ENCODE assay signal across 1 cellular context in genomic region chr17:43483674-43484551, GRCh38.
TF ChIP-seq lines count a peak whose summit lies in the region.

TSS of gene DHX8 (plus strand) at chr17:43483975. CDS start at chr17:43484038, 63 bp downstream.

TF ChIP-seq in HepG2, 621 proteins besides CTCF, POLR2A, EP300 and RAD21 (continued from another document and continues in another):
- peak; percentile 8; the same call in 1 of the 2 replicates for TF ChIP-seq PRDM15 (CRISPR knock-in tag; IDR thresholded peaks at IDR 0.05)
- TF ChIP-seq ZNF562 (CRISPR knock-in tag; IDR thresholded peaks at IDR 0.05; ENCODE audit: borderline replicate concordance), result no peak
- TF ChIP-seq PAXIP1 (CRISPR knock-in tag; conservative IDR thresholded peaks at IDR 0.05), result peak; percentile 70
- TF ChIP-seq EEA1 (CRISPR knock-in tag; IDR thresholded peaks at IDR 0.05; ENCODE audit: borderline replicate concordance), result no peak; the same call in 1 of the 2 replicates
- TF ChIP-seq MAF1 (CRISPR knock-in tag; IDR thresholded peaks at IDR 0.05; ENCODE audit: borderline replicate concordance), result peak; percentile 98
- peak; percentile 75 for TF ChIP-seq NRL (CRISPR knock-in tag; IDR thresholded peaks at IDR 0.05; ENCODE audit: borderline replicate concordance)
- no peak for TF ChIP-seq ZNF253 (CRISPR knock-in tag; IDR thresholded peaks at IDR 0.05; ENCODE audit: borderline replicate concordance)
- TF ChIP-seq NR0B2 (CRISPR knock-in tag; IDR thresholded peaks at IDR 0.05), result peak; percentile 19
- TF ChIP-seq ZNF501 (CRISPR knock-in tag; IDR thresholded peaks at IDR 0.05), result peak; percentile 99
- no peak for TF ChIP-seq SOX6 (IDR thresholded peaks at IDR 0.05)
- TF ChIP-seq SOX6 (CRISPR knock-in tag; IDR thresholded peaks at IDR 0.05), result peak; percentile 92
- no peak for TF ChIP-seq ZFP41 (CRISPR knock-in tag; IDR thresholded peaks at IDR 0.05; ENCODE audit: borderline replicate concordance)
- peak; percentile 92 for TF ChIP-seq MAX (IDR thresholded peaks at IDR 0.05)
- peak; percentile 49; the same call in 1 of the 2 replicates for TF ChIP-seq HOXD1 (CRISPR knock-in tag; IDR thresholded peaks at IDR 0.05)
- no peak for TF ChIP-seq RAD51 (IDR thresholded peaks at IDR 0.05; ENCODE audit: borderline replicate concordance)
- no peak for TF ChIP-seq ZNF780A (CRISPR knock-in tag; IDR thresholded peaks at IDR 0.05)
- TF ChIP-seq ZNF256 (CRISPR knock-in tag; conservative IDR thresholded peaks at IDR 0.05), result no peak
- TF ChIP-seq PTBP1 (IDR thresholded peaks at IDR 0.05; ENCODE audit: low read depth, low read length, poor library complexity, severe bottlenecking), result no peak
- TF ChIP-seq ZBTB7A (CRISPR knock-in tag; IDR thresholded peaks at IDR 0.05), result 0 out of 2 replicates have a peak, but pooled peaks have one; percentile 13
- peak; percentile 97 for TF ChIP-seq NFKB2 (CRISPR knock-in tag; IDR thresholded peaks at IDR 0.05; ENCODE audit: borderline replicate concordance)
- TF ChIP-seq ZNF816 (CRISPR knock-in tag; IDR thresholded peaks at IDR 0.05; ENCODE audit: borderline replicate concordance), result peak; percentile 78; the same call in 1 of the 2 replicates
- no peak for TF ChIP-seq ATRX (CRISPR knock-in tag; IDR thresholded peaks at IDR 0.05; ENCODE audit: borderline replicate concordance)
- TF ChIP-seq GATA4 (IDR thresholded peaks at IDR 0.05; ENCODE audit: borderline replicate concordance, low read depth), result peak; percentile 49; the same call in 1 of the 2 replicates
- TF ChIP-seq KLF12 (CRISPR knock-in tag; IDR thresholded peaks at IDR 0.05; ENCODE audit: borderline replicate concordance), result peak; percentile 95
- TF ChIP-seq SRF (IDR thresholded peaks at IDR 0.05; ENCODE audit: low read depth, low read length), result peak; percentile 32; the same call in 1 of the 2 replicates
- TF ChIP-seq ISL2 (CRISPR knock-in tag; IDR thresholded peaks at IDR 0.05), result peak; percentile 95
- 0 out of 2 replicates have a peak, but pooled peaks have one; percentile 29 for TF ChIP-seq ZNF546 (CRISPR knock-in tag; conservative IDR thresholded peaks at IDR 0.05)
- no peak; the same call in 1 of the 2 replicates for TF ChIP-seq ZNF839 (CRISPR knock-in tag; IDR thresholded peaks at IDR 0.05; ENCODE audit: borderline replicate concordance)
- TF ChIP-seq RNF219 (CRISPR knock-in tag; IDR thresholded peaks at IDR 0.05), result peak; percentile 90; the same call in 1 of the 2 replicates
- no peak for TF ChIP-seq PCBP2 (optimal IDR thresholded peaks at IDR 0.05; ENCODE audit: low read depth, low read length, poor library complexity, severe bottlenecking)
- peak; percentile 67; the same call in 1 of the 2 replicates for TF ChIP-seq ZNF143 (CRISPR knock-in tag; IDR thresholded peaks at IDR 0.05)
- peak; percentile 77 for TF ChIP-seq DRAP1 (CRISPR knock-in tag; IDR thresholded peaks at IDR 0.05)
- no peak for TF ChIP-seq ZNF589 (CRISPR knock-in tag; conservative IDR thresholded peaks at IDR 0.05)
- TF ChIP-seq STAG1 (CRISPR knock-in tag; IDR thresholded peaks at IDR 0.05), result peak; percentile 100
- no peak for TF ChIP-seq MTA3 (CRISPR knock-in tag; IDR thresholded peaks at IDR 0.05)
- TF ChIP-seq NBN (conservative IDR thresholded peaks at IDR 0.05), result no peak
- TF ChIP-seq, protein P1, sequence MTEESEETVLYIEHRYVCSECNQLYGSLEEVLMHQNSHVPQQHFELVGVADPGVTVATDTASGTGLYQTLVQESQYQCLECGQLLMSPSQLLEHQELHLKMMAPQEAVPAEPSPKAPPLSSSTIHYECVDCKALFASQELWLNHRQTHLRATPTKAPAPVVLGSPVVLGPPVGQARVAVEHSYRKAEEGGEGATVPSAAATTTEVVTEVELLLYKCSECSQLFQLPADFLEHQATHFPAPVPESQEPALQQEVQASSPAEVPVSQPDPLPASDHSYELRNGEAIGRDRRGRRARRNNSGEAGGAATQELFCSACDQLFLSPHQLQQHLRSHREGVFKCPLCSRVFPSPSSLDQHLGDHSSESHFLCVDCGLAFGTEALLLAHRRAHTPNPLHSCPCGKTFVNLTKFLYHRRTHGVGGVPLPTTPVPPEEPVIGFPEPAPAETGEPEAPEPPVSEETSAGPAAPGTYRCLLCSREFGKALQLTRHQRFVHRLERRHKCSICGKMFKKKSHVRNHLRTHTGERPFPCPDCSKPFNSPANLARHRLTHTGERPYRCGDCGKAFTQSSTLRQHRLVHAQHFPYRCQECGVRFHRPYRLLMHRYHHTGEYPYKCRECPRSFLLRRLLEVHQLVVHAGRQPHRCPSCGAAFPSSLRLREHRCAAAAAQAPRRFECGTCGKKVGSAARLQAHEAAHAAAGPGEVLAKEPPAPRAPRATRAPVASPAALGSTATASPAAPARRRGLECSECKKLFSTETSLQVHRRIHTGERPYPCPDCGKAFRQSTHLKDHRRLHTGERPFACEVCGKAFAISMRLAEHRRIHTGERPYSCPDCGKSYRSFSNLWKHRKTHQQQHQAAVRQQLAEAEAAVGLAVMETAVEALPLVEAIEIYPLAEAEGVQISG (CRISPR knock-in tag; IDR thresholded peaks at IDR 0.05), result peak; percentile 100
- no peak for TF ChIP-seq NR1H2 (CRISPR knock-in tag; IDR thresholded peaks at IDR 0.05; ENCODE audit: borderline replicate concordance, low read depth)
- TF ChIP-seq MATR3 (CRISPR knock-in tag; IDR thresholded peaks at IDR 0.05), result no peak
- TF ChIP-seq SKIL (CRISPR knock-in tag; IDR thresholded peaks at IDR 0.05; ENCODE audit: borderline replicate concordance), result peak; percentile 59; the same call in 1 of the 2 replicates
- TF ChIP-seq FOSL2 (CRISPR knock-in tag; IDR thresholded peaks at IDR 0.05), result peak; percentile 77
- TF ChIP-seq CBX2 (IDR thresholded peaks at IDR 0.05; ENCODE audit: low read depth, low read length), result no peak
- TF ChIP-seq CBX2 (CRISPR knock-in tag; IDR thresholded peaks at IDR 0.05; ENCODE audit: low read depth), result no peak
- TF ChIP-seq, protein P2, sequence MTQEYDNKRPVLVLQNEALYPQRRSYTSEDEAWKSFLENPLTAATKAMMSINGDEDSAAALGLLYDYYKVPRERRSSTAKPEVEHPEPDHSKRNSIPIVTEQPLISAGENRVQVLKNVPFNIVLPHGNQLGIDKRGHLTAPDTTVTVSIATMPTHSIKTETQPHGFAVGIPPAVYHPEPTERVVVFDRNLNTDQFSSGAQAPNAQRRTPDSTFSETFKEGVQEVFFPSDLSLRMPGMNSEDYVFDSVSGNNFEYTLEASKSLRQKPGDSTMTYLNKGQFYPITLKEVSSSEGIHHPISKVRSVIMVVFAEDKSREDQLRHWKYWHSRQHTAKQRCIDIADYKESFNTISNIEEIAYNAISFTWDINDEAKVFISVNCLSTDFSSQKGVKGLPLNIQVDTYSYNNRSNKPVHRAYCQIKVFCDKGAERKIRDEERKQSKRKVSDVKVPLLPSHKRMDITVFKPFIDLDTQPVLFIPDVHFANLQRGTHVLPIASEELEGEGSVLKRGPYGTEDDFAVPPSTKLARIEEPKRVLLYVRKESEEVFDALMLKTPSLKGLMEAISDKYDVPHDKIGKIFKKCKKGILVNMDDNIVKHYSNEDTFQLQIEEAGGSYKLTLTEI (CRISPR knock-in tag; conservative IDR thresholded peaks at IDR 0.05), result no peak
